Comparison of ENCODE assay signal across 34 cellular contexts in the genomic region with DNA sequence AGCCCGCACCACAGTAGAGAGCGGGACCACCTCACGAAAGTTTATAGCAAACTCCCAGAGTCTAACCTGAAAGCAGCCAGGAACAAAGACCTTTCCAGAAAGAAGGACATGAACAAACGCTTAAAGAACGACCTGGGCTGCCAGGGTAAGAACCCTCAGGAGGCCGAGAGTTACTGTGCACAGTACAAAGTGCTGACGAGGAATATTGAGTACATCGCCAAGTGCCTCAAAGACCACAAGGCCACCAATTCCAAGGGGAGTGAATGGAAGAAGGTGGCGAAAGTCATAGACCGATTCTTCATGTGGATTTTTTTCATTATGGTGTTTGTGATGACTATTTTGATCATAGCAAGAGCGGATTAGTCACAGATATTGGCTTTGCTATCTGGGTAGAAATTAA. TPM values are rescaled to one million over a fixed set of nuclear protein-coding genes. Genes with fewer than 3 reads are reported as not detected.
"Had no signal": no experiment of that assay in that cellular context is flagged by ENCODE, and none has a peak within 500 bp of the region (broad histone marks: within the 10 kb centered on the region; RNA-seq: fewer than 3 reads in every experiment).

No MANE protein-coding gene starts in this region.

- H3K27ac Mint-ChIP-seq: dendritic cell treated with granulocyte-macrophage colony-stimulating factor and Interleukin-4, amounts not matched to agents 40 ng/mL and 50 ng/mL, for 4 days; effector memory CD8-positive, alpha-beta T cell; endodermal cell; mesothelial cell of epicardium; naive B cell had no signal

- H3K27me3 ChIP-seq: colonic mucosa, esophagus squamous epithelium, gastrocnemius medialis, left lung had no signal

- H3K4me3 ChIP-seq: colonic mucosa, esophagus squamous epithelium, gastrocnemius medialis, heart right ventricle, left lung, lower lobe of right lung, mucosa of descending colon had no signal

- H3K27me3 Mint-ChIP-seq: dendritic cell treated with granulocyte-macrophage colony-stimulating factor and Interleukin-4, amounts not matched to agents 40 ng/mL and 50 ng/mL, for 4 days; naive B cell had no signal

- DNase-seq: colonic mucosa; cortex of kidney; effector CD8-positive, alpha-beta T cell; effector memory CD8-positive, alpha-beta T cell; endodermal cell; erythroblast; esophagus squamous epithelium; foreskin fibroblast; foreskin melanocyte; gastrocnemius medialis; glutamatergic neuron; head of caudate nucleus; heart right ventricle; hippocampal formation; left cardiac atrium; left lung; left ventricle myocardium superior; lower lobe of right lung; mesenchymal stem cell; mucosa of descending colon; naive B cell had no signal

- H3K4me3 Mint-ChIP-seq: dendritic cell treated with granulocyte-macrophage colony-stimulating factor and Interleukin-4, amounts not matched to agents 40 ng/mL and 50 ng/mL, for 4 days; effector memory CD8-positive, alpha-beta T cell; endodermal cell; mesothelial cell of epicardium; naive B cell had no signal

- H3K9me3 Mint-ChIP-seq: effector memory CD8-positive, alpha-beta T cell; mesothelial cell of epicardium; naive B cell had no signal

- H3K4me1 ChIP-seq: colonic mucosa, gastrocnemius medialis, heart right ventricle, left lung, lower lobe of right lung had no signal

- FAIRE-seq: endometrium, islet of Langerhans, keratinocyte had no signal

- H3K4me1 Mint-ChIP-seq: endodermal cell, mesothelial cell of epicardium, naive B cell had no signal

- H3K9me3 ChIP-seq: colonic mucosa, esophagus squamous epithelium, gastrocnemius medialis, heart right ventricle, left lung, lower lobe of right lung, mucosa of descending colon had no signal

- H3K36me3 ChIP-seq: colonic mucosa, esophagus squamous epithelium, gastrocnemius medialis, heart right ventricle, left lung, lower lobe of right lung had no signal

- ATAC-seq: effector memory CD8-positive, alpha-beta T cell; esophagus mucosa; gastrocnemius medialis; heart right ventricle; left cardiac atrium; left lung; left ventricle myocardium superior; lower lobe of right lung; mucosa of descending colon had no signal

- H3K36me3 Mint-ChIP-seq: mesothelial cell of epicardium, naive B cell had no signal

- H3K27ac ChIP-seq: colonic mucosa, epithelial cell of prostate, esophagus squamous epithelium, gastrocnemius medialis, heart right ventricle, left lung, lower lobe of right lung had no signal

RNA-seq across cellular contexts. Expression of gene CHRNA9, which starts 19.0 kb away (rescaled TPM):
- total RNA-seq: colonic mucosa, dermis microvascular lymphatic vessel endothelial cell, esophagus mucosa, esophagus squamous epithelium, gastrocnemius medialis, glomerular endothelial cell, heart right ventricle, kidney epithelial cell, left cardiac atrium, left lung, left ventricle myocardium superior, lower lobe of right lung, lung microvascular endothelial cell, mesenteric fat pad, mesothelial cell of epicardium, mucosa of descending colon, myocyte had no signal
- polyA plus RNA-seq: heart right ventricle had no signal
